17 cellular contexts compared by ENCODE assay signal in genomic region chr12:22286569-22286968, GRCh38. TPM values are rescaled to one million over a fixed set of nuclear protein-coding genes. Genes with fewer than 3 reads are reported as not detected.
DNase-seq lines count a peak whose midpoint lies in the region; ATAC-seq and TF ChIP-seq lines count a peak whose summit lies in the region.
"Had no signal": no experiment of that assay in that cellular context is flagged by ENCODE, and none has a peak within 500 bp of the region (broad histone marks: within the 10 kb centered on the region; RNA-seq: fewer than 3 reads in every experiment).

No MANE protein-coding gene starts in this region.

- H2AFZ ChIP-seq in GM23338, result no peak overlapping the region

- TF ChIP-seq CTCF in fibroblast of villous mesenchyme (IDR thresholded peaks at IDR 0.05; ENCODE audit: insufficient read depth, low read depth, low read length) (no peak), GM23338 (conservative IDR thresholded peaks at IDR 0.05; ENCODE audit: low read depth in 2 of 2) (no peak)

- H3K9me2 ChIP-seq in GM23338 (ENCODE audit: insufficient read depth), result no peaks in the 10 kb centered on the region; the same call in 1 of the 2 replicates

- H3K4me3 Mint-ChIP-seq in activated T-cell treated with anti-CD3 and anti-CD28 coated beads, Interleukin-2, amount 50 U/mL, for 72 hours, result peak overlapping the region in 1 of 2 donors; percentile 74
- H3K4me3 Mint-ChIP-seq in stimulated activated effector memory CD8-positive, alpha-beta T cell treated with anti-CD3 and anti-CD28 coated beads, Interleukin-12 subunit alpha, Interleukin-12 subunit beta, amount 100 ng/mL, for 72 hours, result peak overlapping the region; percentile 69
- no peak overlapping the region for H3K4me3 Mint-ChIP-seq in GM23338
- H3K4me3 Mint-ChIP-seq: activated T-cell treated with anti-CD3 and anti-CD28 coated beads, Interleukin-2, amount 50 U/mL, for 24 hours had no signal

- H3K36me3 Mint-ChIP-seq in activated T-cell treated with anti-CD3 and anti-CD28 coated beads, Interleukin-2, amount 50 U/mL, for 72 hours (ENCODE audit: insufficient read depth in 2 of 2), result no peaks in the 10 kb centered on the region
- H3K36me3 Mint-ChIP-seq in stimulated activated effector memory CD8-positive, alpha-beta T cell treated with anti-CD3 and anti-CD28 coated beads, Interleukin-12 subunit alpha, Interleukin-12 subunit beta, amount 100 ng/mL, for 72 hours, result no peaks in the 10 kb centered on the region
- H3K36me3 Mint-ChIP-seq in GM23338 (ENCODE audit: low read depth), result no peaks in the 10 kb centered on the region

- no peaks in the 10 kb centered on the region for H3F3A ChIP-seq in GM23338 (replicated peaks; ENCODE audit: low read depth)

- H3K79me2 ChIP-seq in GM23338 (replicated peaks; ENCODE audit: insufficient read depth), result no peaks in the 10 kb centered on the region

- H3K4me1 ChIP-seq in adipocyte (ENCODE audit: control insufficient read depth, insufficient read depth, low read length), result peaks cover 44% of the 10 kb centered on the region
- 0 out of 2 replicates have a peak, but pooled peaks cover 7% of the 10 kb centered on the region for H3K4me1 ChIP-seq in GM23338 (ENCODE audit: insufficient read depth)
- H3K4me1 ChIP-seq: testis had no signal

- peaks cover 7% of the 10 kb centered on the region for H3K27me3 Mint-ChIP-seq in activated T-cell treated with anti-CD3 and anti-CD28 coated beads, Interleukin-2, amount 50 U/mL, for 72 hours (ENCODE audit: low read depth)
- no peaks in the 10 kb centered on the region for H3K27me3 Mint-ChIP-seq in GM23338 (ENCODE audit: insufficient read depth, low read depth, poor library complexity)
- H3K27me3 Mint-ChIP-seq: activated T-cell treated with anti-CD3 and anti-CD28 coated beads, Interleukin-2, amount 50 U/mL, for 24 hours; effector memory CD8-positive, alpha-beta T cell had no signal

- no peak overlapping the region for H3K4me3 ChIP-seq in adipocyte (ENCODE audit: low read length)
- H3K4me3 ChIP-seq in fibroblast of villous mesenchyme (ENCODE audit: low read depth, low read length), result no peak overlapping the region
- no peak overlapping the region for H3K4me3 ChIP-seq in GM23338
- H3K4me3 ChIP-seq: A549, heart left ventricle, testis had no signal

- H3K27ac Mint-ChIP-seq in activated T-cell treated with anti-CD3 and anti-CD28 coated beads, Interleukin-2, amount 50 U/mL, for 72 hours, result peak overlapping the region; percentile 47
- H3K27ac Mint-ChIP-seq in stimulated activated effector memory CD8-positive, alpha-beta T cell treated with anti-CD3 and anti-CD28 coated beads, Interleukin-12 subunit alpha, Interleukin-12 subunit beta, amount 100 ng/mL, for 72 hours, result peak overlapping the region; percentile 68
- H3K27ac Mint-ChIP-seq in GM23338, result no peak overlapping the region
- H3K27ac Mint-ChIP-seq: activated T-cell treated with anti-CD3 and anti-CD28 coated beads, Interleukin-2, amount 50 U/mL, for 24 hours had no signal

- H3K9ac ChIP-seq in adipocyte (ENCODE audit: low read length), result no peak overlapping the region

- no peak for ATAC-seq in activated T-cell treated with anti-CD3 and anti-CD28 coated beads, Interleukin-2, amount 50 U/mL, for 72 hours (replicated peaks in 1 of 2)
- no peak for ATAC-seq in stimulated activated effector memory CD8-positive, alpha-beta T cell treated with anti-CD3 and anti-CD28 coated beads, Interleukin-12 subunit alpha, Interleukin-12 subunit beta, amount 100 ng/mL, for 72 hours
- ATAC-seq in GM19023 (IDR thresholded peaks at IDR 0.05; ENCODE audit: unreplicated experiment) (no peak), GM23338 (no peak)
- ATAC-seq: A549; effector memory CD8-positive, alpha-beta T cell had no signal

- H4K20me1 ChIP-seq in GM23338 (replicated peaks; ENCODE audit: insufficient read depth), result no peaks in the 10 kb centered on the region

- no peaks in the 10 kb centered on the region for H3K9me3 Mint-ChIP-seq in activated T-cell treated with anti-CD3 and anti-CD28 coated beads, Interleukin-2, amount 50 U/mL, for 72 hours
- no peaks in the 10 kb centered on the region for H3K9me3 Mint-ChIP-seq in stimulated activated effector memory CD8-positive, alpha-beta T cell treated with anti-CD3 and anti-CD28 coated beads, Interleukin-12 subunit alpha, Interleukin-12 subunit beta, amount 100 ng/mL, for 72 hours
- H3K9me3 Mint-ChIP-seq in GM23338, result no peaks in the 10 kb centered on the region
- H3K9me3 Mint-ChIP-seq: activated T-cell treated with anti-CD3 and anti-CD28 coated beads, Interleukin-2, amount 50 U/mL, for 24 hours; effector memory CD8-positive, alpha-beta T cell had no signal

- H3K9me3 ChIP-seq in adipocyte (ENCODE audit: control insufficient read depth, low read length), result no peaks in the 10 kb centered on the region
- H3K9me3 ChIP-seq: A549, heart left ventricle, testis had no signal

- H3K27ac ChIP-seq in GM23338 (ENCODE audit: low read depth), result no peak overlapping the region
- H3K27ac ChIP-seq: A549, testis had no signal

- H3K4me1 Mint-ChIP-seq in activated T-cell treated with anti-CD3 and anti-CD28 coated beads, Interleukin-2, amount 50 U/mL, for 72 hours (ENCODE audit: low read depth), result peaks cover 26% of the 10 kb centered on the region
- H3K4me1 Mint-ChIP-seq in stimulated activated effector memory CD8-positive, alpha-beta T cell treated with anti-CD3 and anti-CD28 coated beads, Interleukin-12 subunit alpha, Interleukin-12 subunit beta, amount 100 ng/mL, for 72 hours, result peaks cover 27% of the 10 kb centered on the region
- peaks cover 16% of the 10 kb centered on the region for H3K4me1 Mint-ChIP-seq in GM23338

- H3K4me2 ChIP-seq in GM23338, result no peak overlapping the region
- H3K4me2 ChIP-seq: A549 had no signal

- H3K27me3 ChIP-seq in adipocyte (replicated peaks; ENCODE audit: control insufficient read depth, insufficient read depth, low read length) (no peaks in the 10 kb centered on the region), GM23338 (ENCODE audit: insufficient read depth) (no peaks in the 10 kb centered on the region)
- H3K27me3 ChIP-seq: heart left ventricle, testis had no signal

- no peak for DNase-seq in activated T-cell treated with anti-CD3 and anti-CD28 coated beads, Interleukin-2, amount 50 U/mL, for 72 hours
- no peak for DNase-seq in activated T-cell treated with anti-CD3 and anti-CD28 coated beads, Interleukin-2, amount 50 U/mL, for 1 hour
- DNase-seq in adipocyte (ENCODE audit: low read depth) (peak; percentile 75), fibroblast of villous mesenchyme (ENCODE audit: low read depth) (peak; percentile 59), GM23338 (ENCODE audit: low spot score) (no peak), T1000 (lab: John Stamatoyannopoulos, UW) (no peak)
- DNase-seq in stimulated activated effector memory CD8-positive, alpha-beta T cell treated with anti-CD3 and anti-CD28 coated beads, Interleukin-12 subunit alpha, Interleukin-12 subunit beta, amount 100 ng/mL, for 72 hours (ENCODE audit: low spot score in 2 of 2), result no peak
- DNase-seq: activated T-cell treated with anti-CD3 and anti-CD28 coated beads, Interleukin-2, amount 50 U/mL, for 24 hours; anterior cingulate cortex; effector memory CD8-positive, alpha-beta T cell; heart left ventricle; NCI-H1436; NCI-H510A; SW 1271; testis had no signal

- no peaks in the 10 kb centered on the region for H3K36me3 ChIP-seq in adipocyte (ENCODE audit: control insufficient read depth, insufficient read depth, low read length, severe bottlenecking)
- H3K36me3 ChIP-seq in GM23338 (ENCODE audit: insufficient read depth), result no peaks in the 10 kb centered on the region
- H3K36me3 ChIP-seq: heart left ventricle had no signal

RNA-seq across cellular contexts. Expression of gene ST8SIA1, which starts 47.9 kb away (rescaled TPM):
- 1 to 10 TPM; 2.9 to 8.7 TPM for total RNA-seq in activated T-cell treated with anti-CD3 and anti-CD28 coated beads, Interleukin-2, amount 50 U/mL, for 72 hours
- 0.43 and 1.3 TPM in 2 replicates for total RNA-seq in fibroblast of villous mesenchyme
- total RNA-seq in GM23338 (2014; rRNA removed; shearing (Covaris generic)), result 4.2 and 5.1 TPM in 2 replicates
- 2.1 and 2.5 TPM in 2 replicates for polyA plus RNA-seq in GM23338 (2016; fragmentation: Nextera tagmentation; extraction: Ambion mirVana)

Comparison
In these comparisons a context has a peak if more than half of its experiments do, and no peak if none do; other contexts are left out.
1. DNase-seq: peak in adipocyte (single experiment) and fibroblast of villous mesenchyme (single experiment); none in activated T-cell treated with anti-CD3 and anti-CD28 coated beads, Interleukin-2, amount 50 U/mL, for 72 hours (0 of 2), activated T-cell treated with anti-CD3 and anti-CD28 coated beads, Interleukin-2, amount 50 U/mL, for 1 hour (single experiment), stimulated activated effector memory CD8-positive, alpha-beta T cell treated with anti-CD3 and anti-CD28 coated beads, Interleukin-12 subunit alpha, Interleukin-12 subunit beta, amount 100 ng/mL, for 72 hours (0 of 2), GM23338 (single experiment) and T1000 (single experiment).